ENCODE assay signal across 34 cellular contexts in genomic region chr10:114897593-114897992, GRCh38.
"Had no signal": no experiment of that assay in that cellular context is flagged by ENCODE, and none has a peak within 500 bp of the region (broad histone marks: within the 10 kb centered on the region; RNA-seq: fewer than 3 reads in every experiment).

No MANE protein-coding gene starts in this region.

- H3K4me2 ChIP-seq: KMS-11 had no signal

- H3K9ac ChIP-seq: KMS-11 had no signal

- H3K27ac ChIP-seq: KMS-11 had no signal

- H3K36me3 ChIP-seq: MG63 had no signal

- H3K4me3 ChIP-seq: MG63 had no signal

- H3K9me3 ChIP-seq: MG63 had no signal

- DNase-seq: Kasumi-1, MG63, MM.1S, MV-4-11, NCI-H1048, NCI-H1092, NCI-H1092 treated with DMSO at 0.1 percent for 48 hours, NCI-H1105, NCI-H1417, NCI-H1417 treated with DMSO at 0.1 percent for 48 hours, NCI-H1436, NCI-H1436 treated with DMSO at 0.1 percent for 48 hours, NCI-H146, NCI-H1694, NCI-H1694 treated with DMSO at 0.1 percent for 48 hours, NCI-H187, NCI-H187 treated with DMSO at 0.1 percent for 48 hours, NCI-H1930, NCI-H2029, NCI-H2029 treated with DMSO at 0.1 percent for 48 hours, NCI-H2081, NCI-H2081 treated with DMSO at 0.1 percent for 48 hours, NCI-H2107, NCI-H2171, NCI-H2171 treated with DMSO at 0.1 percent for 48 hours, NCI-H2227 treated with DMSO at 0.1 percent for 48 hours, NCI-H226, NCI-H345, NCI-H446, NCI-H446 treated with DMSO at 0.1 percent for 48 hours, NCI-H510A, NCI-H510A treated with DMSO at 0.1 percent for 48 hours, NCI-H524 had no signal

- H3K27me3 ChIP-seq: MG63 had no signal
